In the genomic region with DNA sequence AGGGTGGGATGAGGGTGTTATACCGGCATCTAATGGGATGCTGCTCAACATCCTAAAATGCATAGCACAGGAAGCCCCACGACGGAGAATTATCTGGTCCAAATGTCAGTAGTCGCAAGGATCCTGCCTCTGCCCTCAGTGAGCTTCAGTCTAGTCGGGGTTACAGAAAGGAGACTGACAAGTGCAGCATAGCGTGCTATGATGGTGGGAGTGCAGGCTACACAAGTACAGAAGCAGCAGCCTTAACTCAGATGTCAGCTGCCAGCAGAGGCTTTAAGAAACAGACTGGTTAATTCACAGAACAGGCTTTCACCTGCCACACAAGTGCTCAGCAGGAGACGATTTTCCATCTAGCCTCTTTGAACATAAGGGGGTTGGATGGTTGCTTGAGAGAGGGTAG, we compare ENCODE assay signal across 18 cellular contexts. TPM values are rescaled to one million over a fixed set of nuclear protein-coding genes. Genes with fewer than 3 reads are reported as not detected.
A peak's percentile ranks its signal among the peaks of the same experiment; 100 is the strongest.
DNase-seq lines count a peak whose midpoint lies in the region; FAIRE-seq and TF ChIP-seq lines count a peak whose summit lies in the region.
"Had no signal": no experiment of that assay in that cellular context is flagged by ENCODE, and none has a peak within 500 bp of the region (broad histone marks: within the 10 kb centered on the region; RNA-seq: fewer than 3 reads in every experiment).

No MANE protein-coding gene starts in this region.

- H3K79me1 ChIP-seq in H9 (ENCODE audit: insufficient read depth, low read depth, low read length, poor library complexity, severe bottlenecking) (peaks cover 6% of the 10 kb centered on the region), H1 (ENCODE audit: low read depth, low read length) (peaks cover 9% of the 10 kb centered on the region)

- H3K4me3 ChIP-seq in H1 (ENCODE audit: extremely low read depth in 1 of 4, insufficient read depth in 2 of 4, low read depth in 3 of 4, low read length in 4 of 4): peak overlapping the region in 1 of 4 experiments; percentile 8; a peak in 1 of 8 replicates
- H3K4me3 ChIP-seq: BLaER1 treated with 17β-estradiol and CSF1 and Interleukin-3, amounts not matched to agents 10 nM and 100 nM; GM12878 had no signal

- CTCF ChIA-PET in H1 (lab: Charles Lee; ENCODE audit: partially characterized antibody): interaction anchor here (0.8 to 1.1 kb wide), 3 partner anchors 9 to 192 kb away, joined by 3 to 5 read pairs (median 4); no protein-coding TSS in a partner anchor

- H2BK120ac ChIP-seq in H9 (ENCODE audit: low read depth, low read length, poor library complexity, severe bottlenecking): no peak overlapping the region
- no peak overlapping the region for H2BK120ac ChIP-seq in H1 (replicated peaks; ENCODE audit: low read depth, low read length)

- H3T11ph ChIP-seq in H9 (ENCODE audit: low read length): no peak overlapping the region

- H3K4me2 ChIP-seq in H9 (ENCODE audit: insufficient read depth, insufficient read length, low read length) (no peak overlapping the region), H1 (ENCODE audit: insufficient read depth in 1 of 2, low read depth in 2 of 2, low read length in 2 of 2) (peak overlapping the region; percentile 36 to 41; a peak in 3 of 4 replicates)
- H3K4me2 ChIP-seq: BLaER1 treated with 17β-estradiol and CSF1 and Interleukin-3, amounts not matched to agents 10 nM and 100 nM had no signal

- H3K4me3 Mint-ChIP-seq in H9 (no peak overlapping the region), neural crest cell (peak overlapping the region; percentile 39)
- H3K4me3 Mint-ChIP-seq: B cell; CD8-positive, alpha-beta memory T cell had no signal

- no peak overlapping the region for H3K27ac ChIP-seq in H9 (ENCODE audit: insufficient read length, low read depth, low read length)
- no peak overlapping the region for H3K27ac ChIP-seq in H1 (ENCODE audit: low read depth, low read length)
- H3K27ac ChIP-seq: BLaER1 treated with 17β-estradiol and CSF1 and Interleukin-3, amounts not matched to agents 10 nM and 100 nM had no signal

- H3K56ac ChIP-seq in H9 (ENCODE audit: insufficient read length, low read depth, low read length) (no peak overlapping the region), H1 (replicated peaks; ENCODE audit: insufficient read length, low read depth, low read length) (no peak overlapping the region)

- H2AK5ac ChIP-seq in H9 (ENCODE audit: insufficient read length, low read length) (no peak overlapping the region), H1 (ENCODE audit: low read depth, low read length) (no peak overlapping the region)

- no peak overlapping the region for H2BK15ac ChIP-seq in H9 (ENCODE audit: low read depth, low read length)
- H2BK15ac ChIP-seq in H1 (ENCODE audit: low read length): no peak overlapping the region

- H2BK20ac ChIP-seq in H9 (ENCODE audit: low read depth, low read length, poor library complexity, severe bottlenecking) (no peak overlapping the region), H1 (ENCODE audit: low read length) (no peak overlapping the region)

- no peak overlapping the region for H3K14ac ChIP-seq in H9 (ENCODE audit: insufficient read depth, low read length)
- no peak overlapping the region for H3K14ac ChIP-seq in H1 (ENCODE audit: insufficient read length)

- no CpG with 5 or more reads among the region's 7 CpGs for WGBS in H9 (ENCODE audit: extremely low coverage, insufficient read length, low lambda C conversion rate)
- WGBS in H1 (ENCODE audit: extremely low coverage in 1 of 2, insufficient coverage in 1 of 2, insufficient read length in 1 of 2, insufficient replicate concordance in 2 of 2, low coverage in 1 of 2, low lambda C conversion rate in 2 of 2, missing lambda C conversion rate in 1 of 2), 2 experiments: 87% methylated on average over 7 of the region's 7 CpGs; no CpG with 5 or more reads in 1 of the 2 experiments

- peaks cover 61 to 88% (median 83%) of the 10 kb centered on the region in 3 experiments for H3K36me3 Mint-ChIP-seq in H9 (ENCODE audit: insufficient read depth in 1 of 3, low read depth in 3 of 3)
- peaks cover 14% of the 10 kb centered on the region for H3K36me3 Mint-ChIP-seq in neural crest cell (ENCODE audit: low read depth)
- H3K36me3 Mint-ChIP-seq: CD8-positive, alpha-beta memory T cell had no signal

- H3K23me2 ChIP-seq in H9 (ENCODE audit: insufficient read length, low read depth, low read length, poor library complexity, severe bottlenecking) (peaks cover 11% of the 10 kb centered on the region), H1 (ENCODE audit: low read depth, low read length) (peaks cover 4% of the 10 kb centered on the region)

- POLR2A ChIA-PET in H1 (lab: Charles Lee; ENCODE audit: partially characterized antibody): interaction anchor here (0.8 to 11.2 kb wide), 12 partner anchors 6 to 493 kb away, joined by 3 to 115 read pairs (median 4); a partner anchor contains a TSS

- no peaks in the 10 kb centered on the region for H3K27me3 ChIP-seq in H9 (ENCODE audit: insufficient read depth, low read length)
- no peaks in the 10 kb centered on the region for H3K27me3 ChIP-seq in H1 (replicated peaks in 1 of 4; ENCODE audit: control insufficient read depth in 3 of 4, extremely low read depth in 1 of 4, insufficient read depth in 3 of 4, low read length in 3 of 4)
- H3K27me3 ChIP-seq: BLaER1 treated with 17β-estradiol and CSF1 and Interleukin-3, amounts not matched to agents 10 nM and 100 nM had no signal

- no peak for TF ChIP-seq EP300 in H1 (IDR thresholded peaks at IDR 0.05; ENCODE audit: borderline replicate concordance in 1 of 2, low read depth in 2 of 2, low read length in 2 of 2)

- no peak overlapping the region for H3K9ac ChIP-seq in H9 (ENCODE audit: extremely low read depth, insufficient read length, low read length)
- H3K9ac ChIP-seq in H1 (replicated peaks in 1 of 4; ENCODE audit: extremely low read depth in 1 of 4, low read depth in 3 of 4, low read length in 3 of 4): no peak overlapping the region
- H3K9ac ChIP-seq: BLaER1 treated with 17β-estradiol and CSF1 and Interleukin-3, amounts not matched to agents 10 nM and 100 nM had no signal

- H3K36me3 ChIP-seq in H1 (ENCODE audit: control insufficient read depth in 2 of 4, insufficient read depth in 4 of 4, low read length in 3 of 4): peaks cover 6 to 92% (median 34%) of the 10 kb centered on the region in 4 experiments; a peak in 6 of 8 replicates
- H3K36me3 ChIP-seq: BLaER1 treated with 17β-estradiol and CSF1 and Interleukin-3, amounts not matched to agents 10 nM and 100 nM had no signal

- H3K9me3 ChIP-seq in H9 (ENCODE audit: control insufficient read depth, low read depth, low read length): no peaks in the 10 kb centered on the region
- H3K9me3 ChIP-seq in H1 (ENCODE audit: insufficient read depth in 2 of 2, low read depth in 1 of 2, low read length in 1 of 2): no peaks in the 10 kb centered on the region

- H3K4me1 ChIP-seq in H9 (ENCODE audit: insufficient read depth, low read length) (peaks cover 8% of the 10 kb centered on the region; the same call in 1 of the 2 replicates), H1 (replicated peaks in 1 of 4; ENCODE audit: control insufficient read depth in 3 of 4, insufficient read depth in 4 of 4, low read length in 3 of 4) (peaks cover 7 to 31% (median 25%) of the 10 kb centered on the region in 4 experiments; a peak in 6 of 7 replicates)
- H3K4me1 ChIP-seq: BLaER1 treated with 17β-estradiol and CSF1 and Interleukin-3, amounts not matched to agents 10 nM and 100 nM had no signal

- no peak overlapping the region for H4K5ac ChIP-seq in H9 (ENCODE audit: insufficient read length, low read depth, low read length)
- H4K5ac ChIP-seq in H1 (ENCODE audit: insufficient read length, low read depth, low read length): no peak overlapping the region

- H3K4me1 Mint-ChIP-seq in H9: peaks cover 71 to 72% of the 10 kb centered on the region in 2 experiments
- peaks cover 47% of the 10 kb centered on the region for H3K4me1 Mint-ChIP-seq in neural crest cell

- H3K79me2 ChIP-seq in H9 (ENCODE audit: insufficient read depth, low read length) (peaks cover 71% of the 10 kb centered on the region), H1 (ENCODE audit: control insufficient read depth in 1 of 2, insufficient read depth in 2 of 2, low read length in 2 of 2) (peaks cover 65 to 97% of the 10 kb centered on the region in 2 experiments)

- H3K18ac ChIP-seq in H9 (ENCODE audit: insufficient read length, low read depth, low read length): no peak overlapping the region
- no peak overlapping the region for H3K18ac ChIP-seq in H1 (ENCODE audit: extremely low read depth, low read length)

- TF ChIP-seq RAD21 in H1 (IDR thresholded peaks at IDR 0.05 in 1 of 2, conservative IDR thresholded peaks at IDR 0.05 in 1 of 2; ENCODE audit: low read depth in 2 of 2, low read length in 2 of 2): no peak

- H2AFZ ChIP-seq in H9 (ENCODE audit: low read length) (no peak overlapping the region), H1 (ENCODE audit: low read length) (no peak overlapping the region)

- no peak overlapping the region for H3K4ac ChIP-seq in H9 (ENCODE audit: low read depth, low read length)
- no peak overlapping the region for H3K4ac ChIP-seq in H1 (replicated peaks; ENCODE audit: insufficient read length, low read depth, low read length)

- H4K91ac ChIP-seq in H9 (ENCODE audit: insufficient read length, low read depth, low read length) (no peak overlapping the region), H1 (replicated peaks; ENCODE audit: insufficient read length, low read length) (no peak overlapping the region)

- H3K27ac Mint-ChIP-seq in H9 (peak overlapping the region in 2 of 3 experiments; percentile 69 to 77; a peak in 5 of 7 replicates), neural crest cell (ENCODE audit: unreplicated experiment) (no peak overlapping the region)
- H3K27ac Mint-ChIP-seq: B cell; CD8-positive, alpha-beta memory T cell had no signal

- H4K20me1 ChIP-seq in H9 (ENCODE audit: control insufficient read depth, insufficient read depth, insufficient read length) (peaks cover 3% of the 10 kb centered on the region), H1 (replicated peaks in 1 of 2; ENCODE audit: control insufficient read depth in 1 of 2, insufficient read depth in 2 of 2, low read length in 2 of 2) (peaks cover 41 to 47% of the 10 kb centered on the region in 2 experiments)
- H4K20me1 ChIP-seq: BLaER1 treated with 17β-estradiol and CSF1 and Interleukin-3, amounts not matched to agents 10 nM and 100 nM had no signal

- H2BK12ac ChIP-seq in H9 (ENCODE audit: insufficient read length, low read depth, low read length) (no peak overlapping the region), H1 (ENCODE audit: low read depth, low read length) (no peak overlapping the region)

- TF ChIP-seq CTCF in H9 (conservative IDR thresholded peaks at IDR 0.05) (no peak), H1 (IDR thresholded peaks at IDR 0.05; ENCODE audit: control extremely low read depth in 1 of 3, insufficient read depth in 1 of 3, low read depth in 1 of 3, low read length in 3 of 3) (no peak), neural crest cell (conservative IDR thresholded peaks at IDR 0.05) (no peak)

- H2BK5ac ChIP-seq in H9 (ENCODE audit: insufficient read length, low read length) (no peak overlapping the region), H1 (ENCODE audit: low read depth, low read length) (no peak overlapping the region)

- peak in 1 of 2 experiments; percentile 5; a peak in 1 of 3 replicates for TF ChIP-seq POLR2A in H1 (IDR thresholded peaks at IDR 0.05; ENCODE audit: control extremely low read depth in 1 of 2, low read depth in 2 of 2, low read length in 2 of 2)

- no peak for DNase-seq in H9
- no peak for DNase-seq in H1 (ENCODE audit: low read depth in 1 of 2, low spot score in 2 of 2)
- DNase-seq in neural crest cell (ENCODE audit: low read depth, low spot score): no peak
- no peak for DNase-seq in H4 (ENCODE audit: low spot score)
- no peak for DNase-seq in NCI-H2107 treated with DMSO at 0.1 percent for 48 hours (lab: John Stamatoyannopoulos, UW; ENCODE audit: unreplicated experiment)
- no peak for DNase-seq in activated naive CD4-positive, alpha-beta T cell treated with Interleukin-2 at 50 U/mL for 16 hours
- DNase-seq: CD8-positive, alpha-beta memory T cell; COR-L47; DMS 273 treated with DMSO at 0.1 percent for 48 hours; DMS53; DND-41; EL; IMR-90 had no signal

- no peak overlapping the region for H3K23ac ChIP-seq in H9 (ENCODE audit: insufficient read length, low read depth, low read length)
- H3K23ac ChIP-seq in H1 (ENCODE audit: insufficient read length): no peak overlapping the region

- H4K8ac ChIP-seq in H9 (replicated peaks; ENCODE audit: insufficient read length, low read depth, low read length): no peak overlapping the region
- H4K8ac ChIP-seq in H1 (ENCODE audit: extremely low read depth, insufficient read depth, low read length): no peak overlapping the region

- no peak for FAIRE-seq in H1 (lab: Jason Lieb, UNC)
- FAIRE-seq: GM12878, HTR-8/SVneo had no signal

- no peaks in the 10 kb centered on the region; a peak in 1 of 5 replicates for H3K9me3 Mint-ChIP-seq in H9
- no peaks in the 10 kb centered on the region for H3K9me3 Mint-ChIP-seq in neural crest cell

- H3K27me3 Mint-ChIP-seq in H9 (ENCODE audit: low read depth) (no peaks in the 10 kb centered on the region), neural crest cell (ENCODE audit: low read depth) (peaks cover 20% of the 10 kb centered on the region)

RNA-seq across cellular contexts. Expression of a gene that starts 6.9 kb away (rescaled TPM):
- 269 and 271 TPM in 2 replicates for total RNA-seq in H9 (2021)
- total RNA-seq in H1 (2021; fragmentation: NEBNext Ultra II Directional; extraction: Animal tissue kit (Norgen Biotek cat#: 25700)): 199 TPM in 2 replicates
- 128 and 159 TPM in 2 replicates for polyA plus RNA-seq in H1 (2011; rRNA removed)
- 185 TPM for polyA plus RNA-seq in H1 (2011; cell fraction: cytosol; rRNA removed)
- 133 TPM for polyA plus RNA-seq in H1 (2011; cell fraction: nucleus; rRNA removed)
- polyA plus RNA-seq in H1 (2012, experiment 1 of 2): 115 to 187 TPM (median 143 TPM) in 4 replicates
- 35.0 TPM for polyA plus RNA-seq in H1 (2012, experiment 2 of 2)
- 274 TPM for polyA plus RNA-seq in H1 (2013, experiment 1 of 2)
- 261 TPM for polyA plus RNA-seq in H1 (2013, experiment 2 of 2)
- polyA minus RNA-seq in H1 (2011; rRNA and poly(A)+ RNA removed): 218 and 267 TPM in 2 replicates
- polyA minus RNA-seq in H1 (2011; cell fraction: cytosol; rRNA and poly(A)+ RNA removed): 129 TPM
- 394 TPM for polyA minus RNA-seq in H1 (2011; cell fraction: nucleus; rRNA and poly(A)+ RNA removed)
- total RNA-seq in neural crest cell: 77.6 and 85.2 TPM in 2 replicates
- total RNA-seq in H4 (2014; rRNA removed; shearing (Covaris generic)): 1.6 and 1.9 TPM in 2 replicates
- total RNA-seq: G401, GM12878 had no signal

Comparison
In these comparisons a context has a peak if more than half of its experiments do, and no peak if none do; other contexts are left out.
1. RNA of a gene that starts 6.9 kb away (total RNA-seq): 269 to 271 TPM in H9, 199 TPM in H1 and 77.6 to 85.2 TPM in neural crest cell; 1.6 to 1.9 TPM in H4; every median in the first group is over 10 times any median in the second.